Comparison of ENCODE assay signal across 22 cellular contexts in genomic region chr5:156103116-156103860, GRCh38.
"Had no signal": no experiment of that assay in that cellular context is flagged by ENCODE, and none has a peak within 500 bp of the region (broad histone marks: within the 10 kb centered on the region; RNA-seq: fewer than 3 reads in every experiment).

No MANE protein-coding gene starts in this region.

- ATAC-seq: activated CD4-positive, alpha-beta T cell treated with anti-CD3 and anti-CD28 coated beads for 36 hours; esophagus mucosa; heart right ventricle; right lobe of liver; T-cell had no signal

- H3K4me3 Mint-ChIP-seq: activated CD4-positive, alpha-beta T cell treated with anti-CD3 and anti-CD28 coated beads for 36 hours; activated naive CD4-positive, alpha-beta T cell treated with anti-CD3 and anti-CD28 coated beads, Interleukin-2, amount 50 U/mL, for 24 hours; nephron; T-cell had no signal

- DNase-seq: activated CD4-positive, alpha-beta T cell treated with anti-CD3 and anti-CD28 coated beads for 36 hours; activated CD8-positive, alpha-beta memory T cell treated with anti-CD3 and anti-CD28 coated beads for 24 hours; activated T-cell treated with anti-CD3 and anti-CD28 coated beads for 4 hours; amygdala; dorsolateral prefrontal cortex; foreskin melanocyte; heart right ventricle; islet precursor cell; mesendoderm; occipital lobe; right lobe of liver; spleen; stimulated activated CD4-positive, alpha-beta T cell treated with anti-CD3 and anti-CD28 coated beads, Interleukin-2, amount 100 ng/mL, for 24 hours; stimulated activated naive CD4-positive, alpha-beta T cell; T-cell; T1000; trophoblast cell had no signal

- H3K9me3 ChIP-seq: heart right ventricle, right lobe of liver, spleen had no signal

- H3K4me1 Mint-ChIP-seq: activated CD4-positive, alpha-beta T cell treated with anti-CD3 and anti-CD28 coated beads for 36 hours; activated naive CD4-positive, alpha-beta T cell treated with anti-CD3 and anti-CD28 coated beads, Interleukin-2, amount 50 U/mL, for 24 hours; nephron; T-cell had no signal

- H3K27ac Mint-ChIP-seq: activated CD4-positive, alpha-beta T cell treated with anti-CD3 and anti-CD28 coated beads for 36 hours; activated naive CD4-positive, alpha-beta T cell treated with anti-CD3 and anti-CD28 coated beads, Interleukin-2, amount 50 U/mL, for 24 hours; activated T-helper 2 cell treated with anti-CD3 and anti-CD28 coated beads, Interferon-gamma antibody, Interleukin-2, Interleukin-4, amounts not matched to agents 10 μg/mL and 5 μg/mL and 100 μg/mL, durations not matched to agents 14 hours and 24 hours and 36 hours; nephron; progenitor cell of endocrine pancreas; T-cell had no signal

- H3K27me3 ChIP-seq: dorsolateral prefrontal cortex, heart right ventricle, right lobe of liver, spleen had no signal

- H3K27me3 Mint-ChIP-seq: activated CD4-positive, alpha-beta T cell treated with anti-CD3 and anti-CD28 coated beads for 36 hours; progenitor cell of endocrine pancreas had no signal

- H3K27ac ChIP-seq: dorsolateral prefrontal cortex, heart right ventricle, right lobe of liver, spleen had no signal

- H3K9me3 Mint-ChIP-seq: activated naive CD4-positive, alpha-beta T cell treated with anti-CD3 and anti-CD28 coated beads, Interleukin-2, amount 50 U/mL, for 24 hours; activated T-helper 2 cell treated with anti-CD3 and anti-CD28 coated beads, Interferon-gamma antibody, Interleukin-2, Interleukin-4, amounts not matched to agents 10 μg/mL and 5 μg/mL and 100 μg/mL, durations not matched to agents 14 hours and 24 hours and 36 hours; nephron; T-cell had no signal

- H3K4me3 ChIP-seq: dorsolateral prefrontal cortex, heart right ventricle, right lobe of liver, spleen had no signal

- H3K36me3 ChIP-seq: heart right ventricle, right lobe of liver, spleen had no signal

- H3K36me3 Mint-ChIP-seq: activated naive CD4-positive, alpha-beta T cell treated with anti-CD3 and anti-CD28 coated beads, Interleukin-2, amount 50 U/mL, for 24 hours; T-cell had no signal

- H3K4me1 ChIP-seq: heart right ventricle, right lobe of liver, spleen had no signal
